In the genomic region with DNA sequence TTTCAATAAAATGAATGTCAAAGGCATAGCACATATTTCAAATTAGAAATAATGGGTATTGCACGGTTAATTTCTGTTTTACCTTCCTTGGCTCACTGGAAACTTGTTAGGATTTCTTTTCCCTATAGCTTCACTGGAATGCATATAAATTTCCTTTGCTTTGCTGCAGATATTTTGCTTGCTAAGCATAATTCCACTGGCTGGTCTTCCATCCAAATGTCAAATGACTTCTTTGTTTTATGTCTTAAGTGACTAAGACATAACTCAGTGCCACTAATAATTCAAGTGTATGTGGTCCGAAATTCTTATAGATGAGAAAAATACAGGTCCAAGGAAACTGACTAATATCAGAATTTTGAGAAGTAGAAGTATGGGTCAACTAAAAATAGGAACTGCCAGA, we compare ENCODE assay signal across 14 cellular contexts.
"Had no signal": no experiment of that assay in that cellular context is flagged by ENCODE, and none has a peak within 500 bp of the region (broad histone marks: within the 10 kb centered on the region; RNA-seq: fewer than 3 reads in every experiment).

No MANE protein-coding gene starts in this region.

- H3K36me3 ChIP-seq: cardiac muscle cell, esophagus squamous epithelium, ovary, tibial nerve had no signal

- H3K9me3 ChIP-seq: esophagus squamous epithelium, ovary, tibial nerve had no signal

- DNase-seq: activated CD4-positive, alpha-beta T cell treated with anti-CD3 and anti-CD28 coated beads, Interleukin-2, amount 50 U/mL, for 48 hours; activated CD4-positive, CD25-positive, alpha-beta regulatory T cell treated with anti-CD3 and anti-CD28 coated beads, Interleukin-2, amount 50 U/mL, for 72 hours; activated naive CD4-positive, alpha-beta T cell treated with Interleukin-2 at 50 U/mL for 16 hours; effector CD4-positive, alpha-beta T cell; esophagus squamous epithelium; mesendoderm; stimulated activated CD4-positive, alpha-beta T cell treated with anti-CD3 and anti-CD28 coated beads, Interleukin-15, amount 100 ng/mL, for 24 hours; stimulated activated CD4-positive, alpha-beta T cell treated with anti-CD3 and anti-CD28 coated beads, Interleukin-4, amount 100 ng/mL, for 1 hour; stimulated activated naive B cell treated with anti-CD40 and anti-IgM and Interleukin-4, amounts not matched to agents 10 μg/mL and 1 μg/mL and 100 μg/mL, for 72 hours had no signal

- H3K27ac ChIP-seq: cardiac muscle cell, ovary had no signal

- H3K4me3 ChIP-seq: cardiac muscle cell, esophagus squamous epithelium, ovary, skin epidermis, tibial nerve had no signal

- ATAC-seq: activated T-helper 17 cell treated with anti-CD3 and anti-CD28 coated beads, Interleukin-2, amount 50 U/mL, for 72 hours; stimulated activated naive B cell treated with anti-CD40 and anti-IgM and Interleukin-4, amounts not matched to agents 10 μg/mL and 1 μg/mL and 100 μg/mL, for 72 hours had no signal

- H3K27me3 ChIP-seq: cardiac muscle cell, esophagus squamous epithelium, ovary, tibial nerve had no signal
